19 cellular contexts compared by ENCODE assay signal in genomic region chr18:13025233-13025632, GRCh38. TPM values are rescaled to one million over a fixed set of nuclear protein-coding genes. Genes with fewer than 3 reads are reported as not detected.
A peak's percentile ranks its signal among the peaks of the same experiment; 100 is the strongest.
DNase-seq lines count a peak whose midpoint lies in the region; ATAC-seq and TF ChIP-seq lines count a peak whose summit lies in the region.
"Had no signal": no experiment of that assay in that cellular context is flagged by ENCODE, and none has a peak within 500 bp of the region (broad histone marks: within the 10 kb centered on the region; RNA-seq: fewer than 3 reads in every experiment).

No MANE protein-coding gene starts in this region.

- H3K4me2 ChIP-seq in neuronal stem cell (ENCODE audit: insufficient read depth, low read length, poor library complexity, severe bottlenecking), result no peak overlapping the region
- H3K4me2 ChIP-seq: BLaER1 had no signal

- POLR2A ChIA-PET in WTC11 (lab: Charles Lee), result no interaction called here

- H2AK5ac ChIP-seq in neuronal stem cell (ENCODE audit: low read depth, low read length), result no peak overlapping the region

- no peaks in the 10 kb centered on the region for H3K27me3 Mint-ChIP-seq in activated CD4-positive, alpha-beta T cell treated with anti-CD3 and anti-CD28 coated beads, Interleukin-2, amount 10 ng/mL, durations not matched to agents 24 days and 14 days
- H3K27me3 Mint-ChIP-seq in WTC11 (ENCODE audit: low read depth), result no peaks in the 10 kb centered on the region
- H3K27me3 Mint-ChIP-seq: B cell; CD4-positive, CD25-positive, alpha-beta regulatory T cell had no signal

- H2BK5ac ChIP-seq in neuronal stem cell (ENCODE audit: low read length), result no peak overlapping the region

- H3K4me3 Mint-ChIP-seq in activated CD4-positive, alpha-beta T cell treated with anti-CD3 and anti-CD28 coated beads, Interleukin-2, amount 10 ng/mL, durations not matched to agents 24 days and 14 days, result no peak overlapping the region
- H3K4me3 Mint-ChIP-seq in WTC11, result no peak overlapping the region
- H3K4me3 Mint-ChIP-seq: B cell; CD4-positive, CD25-positive, alpha-beta regulatory T cell; CD8-positive, alpha-beta T cell; H9; HFFc6 had no signal

- no peak overlapping the region for H2BK15ac ChIP-seq in neuronal stem cell (ENCODE audit: low read length)

- peaks cover 19% of the 10 kb centered on the region for H3K4me1 Mint-ChIP-seq in activated CD4-positive, alpha-beta T cell treated with anti-CD3 and anti-CD28 coated beads, Interleukin-2, amount 10 ng/mL, durations not matched to agents 24 days and 14 days
- no peaks in the 10 kb centered on the region for H3K4me1 Mint-ChIP-seq in WTC11
- H3K4me1 Mint-ChIP-seq: H9 had no signal

- H3K9me3 ChIP-seq in neuronal stem cell (replicated peaks in 1 of 2; ENCODE audit: control insufficient read depth in 2 of 2, insufficient read depth in 1 of 2, low read depth in 1 of 2, low read length in 2 of 2) (peaks cover 0 to 12% of the 10 kb centered on the region in 2 donors), uterus (no peaks in the 10 kb centered on the region)
- H3K9me3 ChIP-seq: Caco-2 had no signal

- H3K36me3 ChIP-seq in neuronal stem cell (replicated peaks in 1 of 2; ENCODE audit: control insufficient read depth in 2 of 2, insufficient read depth in 2 of 2, low read length in 2 of 2) (peaks cover 2 to 92% of the 10 kb centered on the region in 2 donors), uterus (no peaks in the 10 kb centered on the region)

- H3K14ac ChIP-seq in neuronal stem cell (ENCODE audit: low read length), result no peak overlapping the region

- TF ChIP-seq CTCF in WTC11 (IDR thresholded peaks at IDR 0.05), result no peak
- no peak for TF ChIP-seq CTCF in uterus (IDR thresholded peaks at IDR 0.05)

- no peak overlapping the region for H2BK120ac ChIP-seq in neuronal stem cell (ENCODE audit: low read depth, low read length)

- ATAC-seq in WTC11, result no peak
- ATAC-seq: CD8-positive, alpha-beta T cell; HCT116 had no signal

- peak overlapping the region; percentile 17 for H4K8ac ChIP-seq in neuronal stem cell (ENCODE audit: low read depth, low read length)

- DNase-seq in activated CD4-positive, alpha-beta T cell treated with anti-CD3 and anti-CD28 coated beads, Interleukin-2, amount 10 ng/mL, durations not matched to agents 24 days and 14 days, result peak; percentile 25
- DNase-seq in activated CD4-positive, alpha-beta T cell treated with anti-CD3 and anti-CD28 coated beads for 48 hours, result no peak
- no peak for DNase-seq in WTC11 (ENCODE audit: low spot score)
- DNase-seq in neuronal stem cell (ENCODE audit: low spot score), result no peak
- DNase-seq in uterus, result no peak
- no peak for DNase-seq in middle frontal gyrus (ENCODE audit: extremely low spot score, low spot score)
- DNase-seq: Caco-2; CD4-positive, CD25-positive, alpha-beta regulatory T cell; CD8-positive, alpha-beta T cell; DMS153; DND-41; GM23248; H9; HFFc6 had no signal

- H3K9ac ChIP-seq in neuronal stem cell (ENCODE audit: low read depth, low read length, poor library complexity), result no peak overlapping the region
- H3K9ac ChIP-seq: BLaER1, GM23248 had no signal

- H3K79me1 ChIP-seq in neuronal stem cell (ENCODE audit: low read depth, low read length), result no peaks in the 10 kb centered on the region

- H4K91ac ChIP-seq in neuronal stem cell (ENCODE audit: low read depth, low read length, poor library complexity), result no peak overlapping the region

- intact Hi-C loops in activated CD4-positive, alpha-beta T cell treated with anti-CD3 and anti-CD28 coated beads, Interleukin-2, amount 10 ng/mL, durations not matched to agents 24 days and 14 days (cut with micrococcal nuclease), result no loop called here
- intact Hi-C loops in uterus (cut with DNase I; ENCODE audit: low total_unique reads), result no loop called here

- no CpG with 5 or more reads among the region's 2 CpGs for WGBS in neuronal stem cell (ENCODE audit: extremely low coverage in 2 of 2, insufficient read length in 2 of 2, insufficient replicate concordance in 1 of 2), 2 donors

- no peak overlapping the region for H3K18ac ChIP-seq in neuronal stem cell (ENCODE audit: low read length)

- CTCF ChIA-PET in WTC11 (lab: Charles Lee), result no interaction called here

- H3K4ac ChIP-seq in neuronal stem cell (ENCODE audit: low read length), result no peak overlapping the region

- H3K4me1 ChIP-seq in neuronal stem cell (ENCODE audit: control insufficient read depth in 2 of 2, insufficient read depth in 1 of 2, low read depth in 1 of 2, low read length in 2 of 2), result no peaks in the 10 kb centered on the region
- no peaks in the 10 kb centered on the region for H3K4me1 ChIP-seq in uterus
- H3K4me1 ChIP-seq: BLaER1, Caco-2 had no signal

- H3K9me3 Mint-ChIP-seq in activated CD4-positive, alpha-beta T cell treated with anti-CD3 and anti-CD28 coated beads, Interleukin-2, amount 10 ng/mL, durations not matched to agents 24 days and 14 days, result peaks cover 9% of the 10 kb centered on the region
- H3K9me3 Mint-ChIP-seq in WTC11, result no peaks in the 10 kb centered on the region

- H2AFZ ChIP-seq in neuronal stem cell (ENCODE audit: low read length), result no peak overlapping the region
- H2AFZ ChIP-seq: GM23248 had no signal

- no peak overlapping the region for H2BK12ac ChIP-seq in neuronal stem cell (ENCODE audit: low read length)

- H3K23ac ChIP-seq in neuronal stem cell (ENCODE audit: low read depth, low read length, poor library complexity), result no peak overlapping the region

- H3K27me3 ChIP-seq in neuronal stem cell (ENCODE audit: control insufficient read depth in 3 of 3, insufficient read depth in 3 of 3, low read depth in 1 of 3, low read length in 3 of 3) (no peaks in the 10 kb centered on the region), uterus (no peaks in the 10 kb centered on the region)
- H3K27me3 ChIP-seq: BLaER1 had no signal

- no peak for TF ChIP-seq POLR2A in uterus (IDR thresholded peaks at IDR 0.05)

- H3K27ac ChIP-seq in neuronal stem cell (replicated peaks; ENCODE audit: low read length) (no peak overlapping the region), uterus (no peak overlapping the region)
- H3K27ac ChIP-seq: 22Rv1, BLaER1, C4-2B, GM23248 had no signal

- H3K27ac Mint-ChIP-seq in activated CD4-positive, alpha-beta T cell treated with anti-CD3 and anti-CD28 coated beads, Interleukin-2, amount 10 ng/mL, durations not matched to agents 24 days and 14 days, result no peak overlapping the region
- H3K27ac Mint-ChIP-seq in WTC11, result no peak overlapping the region
- H3K27ac Mint-ChIP-seq: B cell; CD4-positive, CD25-positive, alpha-beta regulatory T cell; CD8-positive, alpha-beta T cell; H9; HFFc6 had no signal

- H3K4me3 ChIP-seq in neuronal stem cell (ENCODE audit: low read length in 2 of 2), result no peak overlapping the region
- H3K4me3 ChIP-seq in uterus, result no peak overlapping the region
- H3K4me3 ChIP-seq: BLaER1, GM23248 had no signal

- peaks cover 63% of the 10 kb centered on the region for H3K36me3 Mint-ChIP-seq in activated CD4-positive, alpha-beta T cell treated with anti-CD3 and anti-CD28 coated beads, Interleukin-2, amount 10 ng/mL, durations not matched to agents 24 days and 14 days (ENCODE audit: low read depth)
- H3K36me3 Mint-ChIP-seq in WTC11, result peaks cover 34% of the 10 kb centered on the region

TF ChIP-seq in WTC11, 78 proteins besides CTCF, POLR2A, EP300 and RAD21:
- TF ChIP-seq JAZF1 (CRISPR knock-in tag; IDR thresholded peaks at IDR 0.05), result no peak
- TF ChIP-seq ZNF121 (CRISPR knock-in tag; IDR thresholded peaks at IDR 0.05), result peak; percentile 84
- TF ChIP-seq STAT6 (CRISPR knock-in tag; conservative IDR thresholded peaks at IDR 0.05; ENCODE audit: low read depth), result no peak
- no peak for TF ChIP-seq USF2 (CRISPR knock-in tag; IDR thresholded peaks at IDR 0.05)
- no peak for TF ChIP-seq E2F5 (CRISPR knock-in tag; IDR thresholded peaks at IDR 0.05)

RNA-seq across cellular contexts. Expression of gene CEP192, which starts 34.1 kb away (rescaled TPM):
- total RNA-seq in activated CD4-positive, alpha-beta T cell treated with anti-CD3 and anti-CD28 coated beads, Interleukin-2, amount 10 ng/mL, durations not matched to agents 24 days and 14 days, result 31.4 and 34.7 TPM in 2 replicates
- 24.3 to 26.8 TPM (median 25.4 TPM) in 3 replicates for total RNA-seq in WTC11 (2021)
- polyA plus RNA-seq in neuronal stem cell (2013, experiment 1 of 2), result 18.4 TPM
- 17.8 TPM for polyA plus RNA-seq in neuronal stem cell (2013, experiment 2 of 2)
- total RNA-seq in uterus, result 10 to 100 TPM; 35.3 to 80.3 (median 66.6) TPM
